ENCODE assay signal across 8 cellular contexts in genomic region chr19:50537769-50538230, GRCh38. TPM values are rescaled to one million over a fixed set of nuclear protein-coding genes. Genes with fewer than 3 reads are reported as not detected.
DNase-seq lines count a peak whose midpoint lies in the region; ATAC-seq and TF ChIP-seq lines count a peak whose summit lies in the region.

No MANE protein-coding gene starts in this region.

- no peak overlapping the region for H3K4me3 Mint-ChIP-seq in glutamatergic neuron (ENCODE audit: unreplicated experiment)

- H3K27me3 ChIP-seq in Karpas-422 (ENCODE audit: low read length) (no peaks in the 10 kb centered on the region; the same call in 1 of the 2 replicates), SJSA1 (replicated peaks) (0 out of 2 replicates have a peak, but pooled peaks cover under 1% of the 10 kb centered on the region), aorta (ENCODE audit: control insufficient read depth in 1 of 2, insufficient read depth in 2 of 2, low read length in 1 of 2) (no peaks in the 10 kb centered on the region)

- peak; percentile 35 for DNase-seq in DMS153 (lab: John Stamatoyannopoulos, UW)
- peak; percentile 91 for DNase-seq in Karpas-422
- DNase-seq in SJSA1 (ENCODE audit: low read depth in 1 of 2, low spot score in 2 of 2): peak; percentile 47 to 76
- DNase-seq in activated naive CD4-positive, alpha-beta T cell (lab: John Stamatoyannopoulos, UW): peak in 3 of 4 experiments; percentile 30 to 53 (median 47)
- peak; percentile 97 for DNase-seq in glutamatergic neuron
- DNase-seq in posterior vena cava (ENCODE audit: low spot score): peak; percentile 90
- peak; percentile 79 to 90 for DNase-seq in aorta

- H3K4me2 ChIP-seq in Karpas-422 (ENCODE audit: low read depth, low read length, poor library complexity, severe bottlenecking): no peak overlapping the region

- H3K4me1 ChIP-seq in Karpas-422 (ENCODE audit: low read length): no peaks in the 10 kb centered on the region
- H3K4me1 ChIP-seq in SJSA1 (replicated peaks): no peaks in the 10 kb centered on the region
- H3K4me1 ChIP-seq in aorta (ENCODE audit: control insufficient read depth in 1 of 2, insufficient read depth in 2 of 2, low read length in 2 of 2): no peaks in the 10 kb centered on the region

- H3K9me3 ChIP-seq in Karpas-422 (ENCODE audit: low read length) (peaks cover 4% of the 10 kb centered on the region), SJSA1 (replicated peaks) (no peaks in the 10 kb centered on the region), aorta (ENCODE audit: control insufficient read depth, low read length) (peaks cover 2% of the 10 kb centered on the region)

- H4K20me1 ChIP-seq in Karpas-422 (ENCODE audit: insufficient read depth, low read depth, low read length): no peaks in the 10 kb centered on the region

- no peaks in the 10 kb centered on the region for H3K9me2 ChIP-seq in Karpas-422 (replicated peaks; ENCODE audit: insufficient read depth, low read length)

- H3K27me3 Mint-ChIP-seq in glutamatergic neuron (ENCODE audit: unreplicated experiment): peaks cover 3% of the 10 kb centered on the region

- no peak overlapping the region for H3K27ac Mint-ChIP-seq in glutamatergic neuron (ENCODE audit: unreplicated experiment)

- ATAC-seq in aorta (ENCODE audit: low FRiP score): peak; percentile 74
- no peak for ATAC-seq in GM18511 (IDR thresholded peaks at IDR 0.05; ENCODE audit: unreplicated experiment)

- peaks cover 11% of the 10 kb centered on the region for H3K36me3 Mint-ChIP-seq in glutamatergic neuron (ENCODE audit: unreplicated experiment)

- no peak overlapping the region for H2AFZ ChIP-seq in Karpas-422 (ENCODE audit: low read length)

- peaks cover 10% of the 10 kb centered on the region for H3K4me1 Mint-ChIP-seq in glutamatergic neuron (ENCODE audit: low read depth, unreplicated experiment)

- H3K4me3 ChIP-seq in Karpas-422 (ENCODE audit: low read length) (no peak overlapping the region), SJSA1 (no peak overlapping the region), aorta (ENCODE audit: low read length in 2 of 2) (no peak overlapping the region)

- peaks cover 12% of the 10 kb centered on the region for H3K9me3 Mint-ChIP-seq in glutamatergic neuron (ENCODE audit: unreplicated experiment)

- TF ChIP-seq CTCF in glutamatergic neuron (IDR thresholded peaks at IDR 0.05; ENCODE audit: partially characterized antibody, unreplicated experiment): peak; percentile 85

- no peaks in the 10 kb centered on the region for H3K79me2 ChIP-seq in Karpas-422 (ENCODE audit: low read length)

- WGBS in aorta, 2 donors: 18 to 21% methylated on average over 15 of the region's 15 CpGs

- H3K27ac ChIP-seq in Karpas-422 (ENCODE audit: low read length) (no peak overlapping the region), SJSA1 (no peak overlapping the region), aorta (ENCODE audit: low read depth in 1 of 2, low read length in 2 of 2) (no peak overlapping the region)

- no peak overlapping the region for H3K9ac ChIP-seq in Karpas-422 (ENCODE audit: low read length)

- no peaks in the 10 kb centered on the region for H3K36me3 ChIP-seq in Karpas-422 (ENCODE audit: insufficient read depth, low read length)
- H3K36me3 ChIP-seq in SJSA1: no peaks in the 10 kb centered on the region
- no peaks in the 10 kb centered on the region for H3K36me3 ChIP-seq in aorta (ENCODE audit: control insufficient read depth in 1 of 2, insufficient read depth in 2 of 2, low read length in 1 of 2)

- intact Hi-C loops in posterior vena cava (cut with DNase I) (loop anchor here in 1 of 2 donors (5.0 kb wide), 1 partner anchor 245 kb away; no protein-coding TSS in a partner anchor), aorta (cut with DNase I) (no loop called here)

RNA-seq across cellular contexts. Expression of gene ASPDH, which starts 24.1 kb away (rescaled TPM):
- total RNA-seq in Karpas-422 (2014; rRNA removed; shearing (Covaris generic); ENCODE audit: low replicate concordance): not detected in 2 replicates
- not detected in 2 replicates for total RNA-seq in SJSA1 (2014; rRNA removed; shearing (Covaris generic))
- not detected for total RNA-seq in glutamatergic neuron (ENCODE audit: unreplicated experiment)
- not detected for total RNA-seq in posterior vena cava
- not detected for total RNA-seq in aorta
- polyA plus RNA-seq in aorta: 1 to 10 TPM in 1 of 2 donors, not detected in 1; 1.9 TPM

RNA-seq across cellular contexts. Expression of gene JOSD2, which starts 26.8 kb away (rescaled TPM):
- 15.8 and 42.3 TPM in 2 replicates for total RNA-seq in Karpas-422 (2014; rRNA removed; shearing (Covaris generic); ENCODE audit: low replicate concordance)
- total RNA-seq in SJSA1 (2014; rRNA removed; shearing (Covaris generic)): 21.9 and 43.6 TPM in 2 replicates
- 19.1 TPM for total RNA-seq in glutamatergic neuron (ENCODE audit: unreplicated experiment)
- 10 to 100 TPM; 27.5 to 31.7 TPM for total RNA-seq in posterior vena cava
- 10 to 100 TPM; 26.6 to 34.2 TPM for total RNA-seq in aorta
- polyA plus RNA-seq in aorta: 10 to 100 TPM; 40.2 to 76.1 TPM

RNA-seq across cellular contexts. Expression of gene LRRC4B, which starts 30.4 kb away (rescaled TPM):
- not detected in 2 replicates for total RNA-seq in Karpas-422 (2014; rRNA removed; shearing (Covaris generic); ENCODE audit: low replicate concordance)
- total RNA-seq in SJSA1 (2014; rRNA removed; shearing (Covaris generic)): not detected in 2 replicates
- total RNA-seq in glutamatergic neuron (ENCODE audit: unreplicated experiment): 28.5 TPM
- 10 to 100 TPM; 10.3 to 14.2 TPM for total RNA-seq in posterior vena cava
- 10 to 100 TPM in 1 of 2 donors, 1 to 10 TPM in 1; 5.7 to 12.2 TPM for total RNA-seq in aorta
- 1 to 10 TPM in 1 of 2 donors, under 1 TPM in 1; 0.63 to 1.8 TPM for polyA plus RNA-seq in aorta

Comparison
In these comparisons a context has a peak if more than half of its experiments do, and no peak if none do; other contexts are left out.
1. DNase-seq: peak in every context shown above with its lines; median percentile 97 in glutamatergic neuron; 91 in Karpas-422; 90 in posterior vena cava; 84 in aorta; 62 in SJSA1; 47 in activated naive CD4-positive, alpha-beta T cell; 35 in DMS153.